Comparison of ENCODE assay signal across 8 cellular contexts in the genomic region with DNA sequence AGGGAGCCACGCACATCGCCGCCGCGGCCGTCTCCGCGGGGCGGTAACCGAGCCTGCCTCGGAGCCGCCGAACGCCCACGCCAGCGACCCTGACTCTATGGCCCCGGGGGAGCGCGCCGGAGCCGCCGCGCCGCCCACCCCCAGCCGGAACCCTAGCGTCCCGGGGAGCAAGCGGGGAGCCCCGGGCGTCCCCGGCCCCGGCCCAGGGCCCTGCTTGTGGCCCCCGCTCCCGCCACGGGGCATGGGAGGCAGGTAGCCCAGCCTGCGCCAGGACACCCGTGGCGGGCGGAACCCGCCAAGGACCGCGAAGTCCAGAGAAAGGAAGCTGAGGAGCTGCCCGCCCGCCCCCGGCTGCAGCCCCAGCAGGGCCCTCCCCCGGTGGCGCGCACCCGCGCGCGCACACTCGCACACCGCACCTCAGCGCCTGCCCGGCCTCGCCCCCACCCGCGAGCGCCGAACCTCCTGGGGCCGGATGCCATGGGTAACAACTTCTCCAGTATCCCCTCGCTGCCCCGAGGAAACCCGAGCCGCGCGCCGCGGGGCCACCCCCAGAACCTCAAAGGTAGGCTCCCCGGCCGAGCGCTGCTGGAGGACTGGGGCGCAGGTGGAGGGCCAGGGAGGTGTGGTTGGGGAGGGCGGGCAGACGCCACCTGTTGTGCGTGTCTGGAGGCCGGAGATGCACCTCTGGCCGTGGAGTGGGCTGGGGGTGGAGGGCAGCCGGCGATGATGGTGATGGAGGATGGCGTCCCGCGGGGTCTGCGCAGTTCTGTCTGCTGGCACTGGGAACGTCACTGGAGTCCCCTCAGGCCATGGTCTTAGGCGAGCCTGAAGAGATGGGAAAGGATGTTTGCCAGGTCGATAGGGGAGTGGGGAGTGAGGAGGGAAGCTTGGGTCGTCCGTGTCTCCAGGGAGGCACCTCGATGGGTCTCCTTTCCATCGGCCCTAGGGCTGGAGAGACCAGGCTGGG. TPM values are rescaled to one million over a fixed set of nuclear protein-coding genes. Genes with fewer than 3 reads are reported as not detected.
DNase-seq lines count a peak whose midpoint lies in the region; ATAC-seq, FAIRE-seq and TF ChIP-seq lines count a peak whose summit lies in the region.

No MANE protein-coding gene starts in this region.

- no peaks in the 10 kb centered on the region for H3K79me2 ChIP-seq in GM12878 (ENCODE audit: control insufficient read depth, insufficient read depth, low read length)

- H3K36me3 ChIP-seq in Caco-2 (ENCODE audit: control insufficient read depth, insufficient read depth, low read length) (no peaks in the 10 kb centered on the region), MG63 (no peaks in the 10 kb centered on the region), GM12878 (ENCODE audit: control insufficient read depth in 2 of 2, insufficient read depth in 2 of 2, low read length in 1 of 2) (no peaks in the 10 kb centered on the region), kidney epithelial cell (ENCODE audit: control insufficient read depth, insufficient read depth, low read length) (no peaks in the 10 kb centered on the region)

- peak in 1 of 2 experiments; percentile 32 for DNase-seq in Caco-2
- DNase-seq in MG63, result peak; percentile 26
- no peak for DNase-seq in GM12878 (ENCODE audit: low read depth, low spot score)
- DNase-seq in kidney epithelial cell (ENCODE audit: low read depth), result no peak
- DNase-seq in stimulated activated naive CD8-positive, alpha-beta T cell treated with anti-CD3 and anti-CD28 coated beads, Interleukin-15, Interleukin-2, amounts not matched to agents 100 U/mL and 50 U/mL, for 24 hours, result peak; percentile 30

- TF ChIP-seq EP300 in GM12878 (IDR thresholded peaks at IDR 0.05; ENCODE audit: borderline replicate concordance in 1 of 2, control insufficient read depth in 1 of 2, low read depth in 2 of 2, low read length in 2 of 2), result no peak

- H3K9me3 ChIP-seq in Caco-2, result no peaks in the 10 kb centered on the region
- no peaks in the 10 kb centered on the region for H3K9me3 ChIP-seq in MG63
- H3K9me3 ChIP-seq in GM12878 (replicated peaks; ENCODE audit: control insufficient read depth, insufficient read depth, low read length), result no peaks in the 10 kb centered on the region

- no peak overlapping the region for H3K27ac ChIP-seq in GM12878 (ENCODE audit: control insufficient read depth, insufficient read depth)

- peak; percentile 44 for ATAC-seq in GM12878
- peak; percentile 8 for ATAC-seq in stimulated activated naive CD8-positive, alpha-beta T cell treated with anti-CD3 and anti-CD28 coated beads, Interleukin-15, Interleukin-2, amounts not matched to agents 100 U/mL and 50 U/mL, for 24 hours
- no peak for ATAC-seq in GM21526 (IDR thresholded peaks at IDR 0.05; ENCODE audit: low FRiP score, unreplicated experiment)
- ATAC-seq in GM18870 (IDR thresholded peaks at IDR 0.05; ENCODE audit: unreplicated experiment), result no peak
- ATAC-seq in GM18868 (IDR thresholded peaks at IDR 0.05; ENCODE audit: unreplicated experiment), result no peak

- WGBS in GM12878 (ENCODE audit: insufficient coverage, insufficient replicate concordance, low lambda C conversion rate, missing lambda C conversion rate), result under 1% methylated on average over 63 of the region's 92 CpGs

- peaks cover 14% of the 10 kb centered on the region for H3K4me1 Mint-ChIP-seq in Caco-2 (ENCODE audit: low read depth, unreplicated experiment)

- H3K36me3 Mint-ChIP-seq in Caco-2 (ENCODE audit: insufficient read depth, unreplicated experiment), result no peaks in the 10 kb centered on the region

- no peak for TF ChIP-seq RAD21 in GM12878 (IDR thresholded peaks at IDR 0.05; ENCODE audit: insufficient read depth, low read depth, low read length)

- no peak for FAIRE-seq in GM12878 (lab: Jason Lieb, UNC)

- peak overlapping the region; percentile 68 for H3K4me3 Mint-ChIP-seq in Caco-2 (ENCODE audit: unreplicated experiment)

- SMC1A ChIA-PET in GM12878 (lab: Charles Lee; ENCODE audit: uncharacterized antibody, unreplicated experiment), result no interaction called here

- RAD21 ChIA-PET in GM12878 (lab: Charles Lee; ENCODE audit: unreplicated experiment), result interaction anchor here (0.9 to 1.4 kb wide), 3 partner anchors 11 to 303 kb away, joined by 3 read pairs; partner anchors contain the start of gene CALHM1

- CTCF ChIA-PET in Caco-2 (lab: Charles Lee) (interaction anchor here (1.3 to 1.5 kb wide), 2 partner anchors 15 to 99 kb away, joined by 3 to 6 read pairs; no protein-coding TSS in a partner anchor), GM12878 (lab: Yijun Ruan, JAX) (interaction anchor here (1.8 to 3.5 kb wide), 4 partner anchors 48 to 99 kb away, joined by 6 to 11 read pairs (median 9); no protein-coding TSS in a partner anchor)

- POLR2A ChIA-PET in Caco-2 (lab: Charles Lee) (interaction anchor here (0.5 kb wide), 1 partner anchor 48 kb away, joined by 3 read pairs; no protein-coding TSS in a partner anchor), GM12878 (lab: Charles Lee) (no interaction called here)

- H3K4me1 ChIP-seq in Caco-2, result peaks cover 23% of the 10 kb centered on the region
- peaks cover 10% of the 10 kb centered on the region for H3K4me1 ChIP-seq in GM12878 (ENCODE audit: control insufficient read depth, insufficient read depth, low read length)

- BruUV-seq in Caco-2 (replicated peaks; lab: Mats Ljungman, UMichigan), result no TSS peak
- BruUV-seq in GM12878 (replicated peaks; lab: Mats Ljungman, UMichigan), result no TSS peak

- H3K9ac ChIP-seq in GM12878 (ENCODE audit: control insufficient read depth, insufficient read depth, low read length), result no peak overlapping the region

- in situ Hi-C loops in GM12878 (cut with MboI), result no loop called here

- peaks cover 3% of the 10 kb centered on the region for H3K27me3 ChIP-seq in Caco-2 (replicated peaks; ENCODE audit: control insufficient read depth, insufficient read depth, low read length)
- H3K27me3 ChIP-seq in MG63, result peaks cover 29% of the 10 kb centered on the region
- H3K27me3 ChIP-seq in GM12878 (replicated peaks in 1 of 2; ENCODE audit: control insufficient read depth in 2 of 2, insufficient read depth in 2 of 2, low read length in 1 of 2), result peaks cover 15% of the 10 kb centered on the region in 2 experiments
- peaks cover 31% of the 10 kb centered on the region for H3K27me3 ChIP-seq in kidney epithelial cell (ENCODE audit: control insufficient read depth, insufficient read depth, low read length)

- H4K20me1 ChIP-seq in GM12878 (ENCODE audit: control insufficient read depth, insufficient read depth), result peaks cover 3% of the 10 kb centered on the region; the same call in 1 of the 2 replicates

- TF ChIP-seq CTCF in Caco-2 (IDR thresholded peaks at IDR 0.05; ENCODE audit: insufficient read depth in 1 of 2, low read depth in 1 of 2, low read length in 1 of 2, severe bottlenecking in 1 of 2, unreplicated experiment in 1 of 2) (no peak), GM12878 (IDR thresholded peaks at IDR 0.05 in 2 of 3, conservative IDR thresholded peaks at IDR 0.05 in 1 of 3; ENCODE audit: control insufficient read depth in 2 of 3, extremely low read depth in 1 of 3, insufficient read depth in 1 of 3, low read depth in 3 of 3, low read length in 3 of 3) (no peak), kidney epithelial cell (IDR thresholded peaks at IDR 0.05; ENCODE audit: insufficient read depth, low read length, poor library complexity, severe bottlenecking) (no peak)

- intact Hi-C loops in Caco-2 (cut with micrococcal nuclease; ENCODE audit: unreplicated experiment), result loop anchor here (5.0 kb wide), 1 partner anchor 83 kb away; no protein-coding TSS in a partner anchor
- intact Hi-C loops in GM12878 (cut with micrococcal nuclease; ENCODE audit: unreplicated experiment), result loop anchor here (2.0 kb wide), 1 partner anchor 49 kb away; no protein-coding TSS in a partner anchor

- H3K4me2 ChIP-seq in GM12878 (ENCODE audit: control insufficient read depth, insufficient read depth), result peak overlapping the region; percentile 79

- no peak overlapping the region for H3K27ac Mint-ChIP-seq in Caco-2 (ENCODE audit: unreplicated experiment)

- peaks cover 3% of the 10 kb centered on the region for H3K27me3 Mint-ChIP-seq in Caco-2 (ENCODE audit: insufficient read depth, unreplicated experiment)

- no peak for TF ChIP-seq POLR2A in GM12878 (IDR thresholded peaks at IDR 0.05; ENCODE audit: low read depth, low read length)

- H3K9me3 Mint-ChIP-seq in Caco-2 (ENCODE audit: unreplicated experiment), result no peaks in the 10 kb centered on the region

- peak overlapping the region; percentile 21; the same call in 1 of the 2 replicates for H2AFZ ChIP-seq in GM12878 (ENCODE audit: control insufficient read depth, low read depth, low read length)

- peak overlapping the region; percentile 47 for H3K4me3 ChIP-seq in Caco-2 (ENCODE audit: low read depth, low read length)
- H3K4me3 ChIP-seq in MG63, result peak overlapping the region; percentile 22; the same call in 1 of the 2 replicates
- H3K4me3 ChIP-seq in GM12878, result peak overlapping the region; percentile 57; the same call in 1 of the 2 replicates
- H3K4me3 ChIP-seq in kidney epithelial cell (ENCODE audit: low read depth, low read length), result peak overlapping the region; percentile 25

RNA-seq across cellular contexts. Expression of gene NEURL1, which starts 0.7 kb away (rescaled TPM):
- total RNA-seq in Caco-2 (2022), result 0.84 and 0.91 TPM in 2 replicates
- not detected in 2 replicates for total RNA-seq in MG63 (2014; rRNA removed; shearing (Covaris generic); ENCODE audit: low replicate concordance)
- total RNA-seq in GM12878 (2013; cell fraction: nucleolus; rRNA removed), result 0.58 TPM in 1 of 2 replicates, not detected in the other
- not detected in 2 replicates for total RNA-seq in GM12878 (2014; rRNA removed)
- total RNA-seq in GM12878 (2014; rRNA removed; fragmentation: Illumina TruSeq; extraction: Trizol), result not detected in 2 replicates
- 0.05 and 0.13 TPM in 2 replicates for total RNA-seq in GM12878 (2021)
- not detected for polyA plus RNA-seq in GM12878 (2011; ENCODE audit: low read depth)
- polyA plus RNA-seq in GM12878 (2011; rRNA removed), result 0.01 and 0.04 TPM in 2 replicates
- 0.03 and 0.04 TPM in 2 replicates for polyA plus RNA-seq in GM12878 (2011; cell fraction: cytosol; rRNA removed)
- polyA plus RNA-seq in GM12878 (2011; cell fraction: nucleus; rRNA removed), result 0.29 and 0.31 TPM in 2 replicates
- polyA plus RNA-seq in GM12878 (2012), result 0.28 and 0.39 TPM in 2 replicates
- polyA plus RNA-seq in GM12878 (2014; fragmentation: Illumina TruSeq; extraction: Trizol), result not detected in 2 replicates
- polyA plus RNA-seq in GM12878 (2014; fragmentation: Nextera tagmentation; extraction: Ambion mirVana), result under 1 TPM in 1 of 2 experiments, not detected in 1; 0.02 TPM
- 0.03 and 0.05 TPM in 2 replicates for polyA plus RNA-seq in GM12878 (2014; rRNA removed)
- not detected for polyA plus RNA-seq in GM12878 (2016; fragmentation: Nextera tagmentation; extraction: Ambion mirVana)
- not detected in 2 replicates for polyA minus RNA-seq in GM12878 (2011; rRNA and poly(A)+ RNA removed)
- not detected in 2 replicates for polyA minus RNA-seq in GM12878 (2011; cell fraction: cytosol; rRNA and poly(A)+ RNA removed)
- not detected in 2 replicates for polyA minus RNA-seq in GM12878 (2011; cell fraction: nucleus; rRNA and poly(A)+ RNA removed)
- 1.3 and 2.1 TPM in 2 replicates for total RNA-seq in kidney epithelial cell

RNA-seq across cellular contexts. Expression of gene CALHM3, which starts 15.2 kb away (rescaled TPM):
- total RNA-seq in Caco-2 (2022) (0.18 TPM in 1 of 2 replicates, not detected in the other), GM12878 (2014; rRNA removed) (0.11 and 0.22 TPM in 2 replicates), GM12878 (2014; rRNA removed; fragmentation: Illumina TruSeq; extraction: Trizol) (not detected in 2 replicates), GM12878 (2021) (0.16 TPM in 1 of 2 replicates, not detected in the other), kidney epithelial cell (not detected in 2 replicates)
- not detected in 2 replicates for total RNA-seq in MG63 (2014; rRNA removed; shearing (Covaris generic); ENCODE audit: low replicate concordance)
- 0.39 TPM in 1 of 2 replicates, not detected in the other for total RNA-seq in GM12878 (2013; cell fraction: nucleolus; rRNA removed)
- polyA plus RNA-seq in GM12878 (2011; ENCODE audit: low read depth), result not detected
- polyA plus RNA-seq in GM12878 (2011; rRNA removed) (0.42 TPM in 2 replicates), GM12878 (2014; fragmentation: Illumina TruSeq; extraction: Trizol) (not detected in 2 replicates), GM12878 (2014; fragmentation: Nextera tagmentation; extraction: Ambion mirVana) (under 1 TPM in 1 of 2 experiments, not detected in 1; 0.03 TPM), GM12878 (2014; rRNA removed) (0.09 TPM in 1 of 2 replicates, not detected in the other), GM12878 (2016; fragmentation: Nextera tagmentation; extraction: Ambion mirVana) (under 1 TPM in 1 of 2 experiments, not detected in 1; 0.13 TPM)
- polyA plus RNA-seq in GM12878 (2011; cell fraction: cytosol; rRNA removed), result 0.96 and 1.0 TPM in 2 replicates
- 0.22 and 0.88 TPM in 2 replicates for polyA plus RNA-seq in GM12878 (2011; cell fraction: nucleus; rRNA removed)
- 0.12 and 0.22 TPM in 2 replicates for polyA plus RNA-seq in GM12878 (2012)
- polyA minus RNA-seq in GM12878 (2011; rRNA and poly(A)+ RNA removed), result 0.21 TPM in 1 of 2 replicates, not detected in the other
- polyA minus RNA-seq in GM12878 (2011; cell fraction: cytosol; rRNA and poly(A)+ RNA removed), result not detected in 2 replicates
- polyA minus RNA-seq in GM12878 (2011; cell fraction: nucleus; rRNA and poly(A)+ RNA removed), result not detected in 2 replicates

RNA-seq across cellular contexts. Expression of gene CALHM1, which starts 35.5 kb away (rescaled TPM):
- total RNA-seq in Caco-2 (2022) (not detected in 2 replicates), GM12878 (2014; rRNA removed) (0.17 and 0.65 TPM in 2 replicates), GM12878 (2014; rRNA removed; fragmentation: Illumina TruSeq; extraction: Trizol) (0.14 and 0.18 TPM in 2 replicates), GM12878 (2021) (0.31 and 0.40 TPM in 2 replicates), kidney epithelial cell (not detected in 2 replicates)
- total RNA-seq in MG63 (2014; rRNA removed; shearing (Covaris generic); ENCODE audit: low replicate concordance), result not detected in 2 replicates
- 1.4 and 1.9 TPM in 2 replicates for total RNA-seq in GM12878 (2013; cell fraction: nucleolus; rRNA removed)
- polyA plus RNA-seq in GM12878 (2011; ENCODE audit: low read depth), result 0.28 TPM
- polyA plus RNA-seq in GM12878 (2011; rRNA removed) (1.2 and 1.7 TPM in 2 replicates), GM12878 (2014; fragmentation: Illumina TruSeq; extraction: Trizol) (0.16 and 0.17 TPM in 2 replicates), GM12878 (2014; fragmentation: Nextera tagmentation; extraction: Ambion mirVana) (under 1 TPM; 0.05 to 0.15 TPM), GM12878 (2014; rRNA removed) (0.18 and 0.45 TPM in 2 replicates), GM12878 (2016; fragmentation: Nextera tagmentation; extraction: Ambion mirVana) (under 1 TPM; 0.06 to 0.08 TPM)
- polyA plus RNA-seq in GM12878 (2011; cell fraction: cytosol; rRNA removed), result 1.5 and 1.7 TPM in 2 replicates
- polyA plus RNA-seq in GM12878 (2011; cell fraction: nucleus; rRNA removed), result 2.2 and 2.7 TPM in 2 replicates
- polyA plus RNA-seq in GM12878 (2012), result 0.35 and 0.49 TPM in 2 replicates
- polyA minus RNA-seq in GM12878 (2011; rRNA and poly(A)+ RNA removed), result 1.6 and 2.7 TPM in 2 replicates
- polyA minus RNA-seq in GM12878 (2011; cell fraction: cytosol; rRNA and poly(A)+ RNA removed), result 0.31 and 0.80 TPM in 2 replicates
- polyA minus RNA-seq in GM12878 (2011; cell fraction: nucleus; rRNA and poly(A)+ RNA removed), result 4.0 and 4.2 TPM in 2 replicates

RNA-seq across cellular contexts. Expression of gene CALHM2, which starts 42.0 kb away (rescaled TPM):
- total RNA-seq in Caco-2 (2022) (0.52 and 0.58 TPM in 2 replicates), GM12878 (2014; rRNA removed) (7.5 and 8.0 TPM in 2 replicates), GM12878 (2014; rRNA removed; fragmentation: Illumina TruSeq; extraction: Trizol) (5.0 and 6.1 TPM in 2 replicates), GM12878 (2021) (15.2 and 15.3 TPM in 2 replicates), kidney epithelial cell (0.07 and 0.25 TPM in 2 replicates)
- total RNA-seq in MG63 (2014; rRNA removed; shearing (Covaris generic); ENCODE audit: low replicate concordance), result not detected in 2 replicates
- total RNA-seq in GM12878 (2013; cell fraction: nucleolus; rRNA removed), result 24.6 and 24.7 TPM in 2 replicates
- polyA plus RNA-seq in GM12878 (2011; ENCODE audit: low read depth), result 4.3 TPM
- polyA plus RNA-seq in GM12878 (2011; rRNA removed) (11.8 and 23.7 TPM in 2 replicates), GM12878 (2014; fragmentation: Illumina TruSeq; extraction: Trizol) (5.5 and 8.1 TPM in 2 replicates), GM12878 (2014; fragmentation: Nextera tagmentation; extraction: Ambion mirVana) (1 to 10 TPM in 1 of 2 experiments, under 1 TPM in 1; 0.60 to 1.9 TPM), GM12878 (2014; rRNA removed) (14.5 and 15.2 TPM in 2 replicates), GM12878 (2016; fragmentation: Nextera tagmentation; extraction: Ambion mirVana) (10 to 100 TPM; 10.4 to 12.6 TPM)
- 32.2 and 40.1 TPM in 2 replicates for polyA plus RNA-seq in GM12878 (2011; cell fraction: cytosol; rRNA removed)
- polyA plus RNA-seq in GM12878 (2011; cell fraction: nucleus; rRNA removed), result 56.9 and 57.7 TPM in 2 replicates
- 9.2 and 14.4 TPM in 2 replicates for polyA plus RNA-seq in GM12878 (2012)
- 22.8 and 48.1 TPM in 2 replicates for polyA minus RNA-seq in GM12878 (2011; rRNA and poly(A)+ RNA removed)
- polyA minus RNA-seq in GM12878 (2011; cell fraction: cytosol; rRNA and poly(A)+ RNA removed), result 11.5 and 17.3 TPM in 2 replicates
- polyA minus RNA-seq in GM12878 (2011; cell fraction: nucleus; rRNA and poly(A)+ RNA removed), result 32.5 and 51.8 TPM in 2 replicates

Comparison
In these comparisons a context has a peak if more than half of its experiments do, and no peak if none do; other contexts are left out.
1. DNase-seq: peak in MG63 (single experiment) and stimulated activated naive CD8-positive, alpha-beta T cell treated with anti-CD3 and anti-CD28 coated beads, Interleukin-15, Interleukin-2, amounts not matched to agents 100 U/mL and 50 U/mL, for 24 hours (single experiment); none in GM12878 (single experiment) and kidney epithelial cell (single experiment).
2. ATAC-seq: peak in GM12878 (single experiment) and stimulated activated naive CD8-positive, alpha-beta T cell treated with anti-CD3 and anti-CD28 coated beads, Interleukin-15, Interleukin-2, amounts not matched to agents 100 U/mL and 50 U/mL, for 24 hours (single experiment); none in GM21526 (single experiment), GM18870 (single experiment) and GM18868 (single experiment).
3. Peak in every context shown above with its lines, with median percentiles within 50 percentile points of each other: H3K4me3 ChIP-seq.